ENCODE assay signal across 10 cellular contexts in the genomic region with DNA sequence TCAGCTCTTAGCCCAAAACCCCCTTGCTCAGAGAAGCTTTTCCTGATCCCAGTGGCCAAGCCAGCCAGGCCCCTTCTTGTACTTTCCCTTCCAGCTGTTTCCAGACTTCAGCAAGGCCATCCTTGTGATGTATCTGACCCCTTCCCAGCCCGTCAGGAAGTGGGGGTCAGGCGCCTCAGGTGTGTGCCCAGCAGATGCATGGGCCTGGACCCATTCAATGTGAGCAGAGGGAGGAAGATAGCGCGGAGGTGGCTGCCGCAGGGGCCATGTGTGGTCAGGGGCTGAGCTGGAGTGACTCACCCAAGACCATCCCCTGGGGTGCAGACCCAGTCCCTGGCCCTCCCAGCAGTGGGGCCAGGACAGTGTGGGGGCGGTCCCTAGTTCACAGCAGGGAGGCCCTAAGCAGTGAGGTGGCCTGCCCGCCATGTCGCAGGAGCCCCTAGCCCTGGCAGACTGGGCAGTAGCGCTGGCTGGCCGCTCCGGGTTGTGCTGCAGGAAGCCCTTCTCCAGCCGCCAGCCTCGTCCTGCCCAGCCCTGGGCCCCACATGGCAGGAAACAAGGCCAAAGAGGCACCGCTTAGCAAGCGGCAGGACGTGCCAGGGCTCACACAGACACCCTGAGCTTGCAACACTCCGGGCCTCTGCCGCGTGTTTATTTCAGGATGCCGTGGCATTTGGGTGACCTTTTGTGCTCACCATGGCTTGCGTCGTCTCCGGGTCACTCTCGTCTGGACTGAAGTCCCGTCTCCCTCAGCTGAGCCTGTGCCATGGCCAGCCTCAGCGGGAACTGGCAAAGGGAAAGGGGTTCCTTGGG. TPM values are rescaled to one million over a fixed set of nuclear protein-coding genes. Genes with fewer than 3 reads are reported as not detected.
DNase-seq lines count a peak whose midpoint lies in the region; ATAC-seq, FAIRE-seq and TF ChIP-seq lines count a peak whose summit lies in the region.
"Had no signal": no experiment of that assay in that cellular context is flagged by ENCODE, and none has a peak within 500 bp of the region (broad histone marks: within the 10 kb centered on the region; RNA-seq: fewer than 3 reads in every experiment).

No MANE protein-coding gene starts in this region.

- H3K9me3 ChIP-seq in MM.1S (replicated peaks; ENCODE audit: insufficient read depth, low read length): no peaks in the 10 kb centered on the region

- H3K4me1 ChIP-seq in MM.1S (ENCODE audit: low read length): no peaks in the 10 kb centered on the region

- DNase-seq in BJ (ENCODE audit: low read depth) (peak; percentile 29), anterior cingulate cortex (lab: John Stamatoyannopoulos, UW) (peak in 51 of 58 donors; percentile 20 to 87 (median 63)), Right ventricle myocardium inferior (ENCODE audit: missing footprints) (peak; percentile 95), posterior cingulate gyrus (peak; percentile 38 to 94 (median 69)), NCI-H128 (lab: John Stamatoyannopoulos, UW; ENCODE audit: unreplicated experiment) (no peak), H54 (ENCODE audit: insufficient read length, low spot score) (no peak), islet precursor cell (no peak), MM.1S (no peak)
- DNase-seq: NCI-H1417 had no signal

- no peak for TF ChIP-seq POLR2A in H54 (IDR thresholded peaks at IDR 0.05; ENCODE audit: low read depth, low read length)

- H3K36me3 ChIP-seq in BJ (ENCODE audit: control insufficient read depth, insufficient read depth, low read length) (no peaks in the 10 kb centered on the region), MM.1S (replicated peaks; ENCODE audit: insufficient read depth, low read length) (no peaks in the 10 kb centered on the region)

- no peak for FAIRE-seq in H54 (lab: Jason Lieb, UNC)

- CTCF ChIA-PET in BJ (lab: Yijun Ruan, JAX): interaction anchor here (0.6 to 6.1 kb wide), 7 partner anchors 10 to 143 kb away, joined by 3 to 40 read pairs (median 4); a partner anchor contains a TSS

- H4K20me1 ChIP-seq in MM.1S (ENCODE audit: insufficient read depth, low read length): no peaks in the 10 kb centered on the region

- H3K79me2 ChIP-seq in MM.1S (ENCODE audit: low read length): no peaks in the 10 kb centered on the region

- POLR2A ChIA-PET in BJ (lab: Charles Lee): interaction anchor here (0.5 to 0.6 kb wide), 3 partner anchors 11 to 1143 kb away, joined by 3 to 8 read pairs (median 4); no protein-coding TSS in a partner anchor

- intact Hi-C loops in Right ventricle myocardium inferior (cut with DNase I) (no loop called here), posterior cingulate gyrus (cut with DNase I) (no loop called here)

- no peak overlapping the region for H3K4me2 ChIP-seq in MM.1S (ENCODE audit: low read depth, low read length)
- H3K4me2 ChIP-seq: GM23338 had no signal

- H3K9me2 ChIP-seq in MM.1S (replicated peaks; ENCODE audit: insufficient read depth, low read length): no peaks in the 10 kb centered on the region

- H3F3A ChIP-seq in MM.1S (ENCODE audit: insufficient read depth, low read length): no peaks in the 10 kb centered on the region

- H3K27me3 ChIP-seq in BJ (ENCODE audit: control insufficient read depth, insufficient read depth, low read length): no peaks in the 10 kb centered on the region
- peaks cover 34% of the 10 kb centered on the region for H3K27me3 ChIP-seq in MM.1S (replicated peaks; ENCODE audit: insufficient read depth, low read length)

- TF ChIP-seq CTCF in BJ (IDR thresholded peaks at IDR 0.05; ENCODE audit: insufficient read depth, low read depth, low read length) (no peak), MM.1S (IDR thresholded peaks at IDR 0.05; ENCODE audit: low read length) (no peak)

- ATAC-seq in Right ventricle myocardium inferior: peak; percentile 76
- ATAC-seq: GM23338 had no signal

- no peak overlapping the region for H3K9ac ChIP-seq in MM.1S (ENCODE audit: low read length)

- no peak overlapping the region for H3K4me3 ChIP-seq in BJ (ENCODE audit: low read depth, low read length)
- H3K4me3 ChIP-seq in MM.1S (ENCODE audit: low read length): no peak overlapping the region
- H3K4me3 ChIP-seq: GM23338 had no signal

- no peak overlapping the region for H3K27ac ChIP-seq in MM.1S (ENCODE audit: low read length)

- no peak overlapping the region for H2AFZ ChIP-seq in MM.1S (ENCODE audit: low read length)
- H2AFZ ChIP-seq: GM23338 had no signal

RNA-seq across cellular contexts. Expression of a gene that starts 12.0 kb away (rescaled TPM):
- 2.9 and 4.5 TPM in 2 replicates for polyA plus RNA-seq in BJ (2011; rRNA removed)
- 1.0 and 4.5 TPM in 2 replicates for polyA minus RNA-seq in BJ (2011; rRNA and poly(A)+ RNA removed)
- 191 TPM for total RNA-seq in Right ventricle myocardium inferior

RNA-seq across cellular contexts. Expression of a gene that starts 16.9 kb away (rescaled TPM):
- polyA plus RNA-seq in BJ (2011; rRNA removed): 83.5 and 116 TPM in 2 replicates
- 8.5 and 9.5 TPM in 2 replicates for polyA minus RNA-seq in BJ (2011; rRNA and poly(A)+ RNA removed)
- total RNA-seq in Right ventricle myocardium inferior: 54.4 TPM

RNA-seq across cellular contexts. Expression of a gene that starts 46.6 kb away (rescaled TPM):
- polyA plus RNA-seq in BJ (2011; rRNA removed): 20.0 and 39.9 TPM in 2 replicates
- 19.5 and 24.1 TPM in 2 replicates for polyA minus RNA-seq in BJ (2011; rRNA and poly(A)+ RNA removed)
- 31.1 TPM for total RNA-seq in Right ventricle myocardium inferior

RNA-seq across cellular contexts. Expression of a gene that starts 59.5 kb away (rescaled TPM):
- 152 and 226 TPM in 2 replicates for polyA plus RNA-seq in BJ (2011; rRNA removed)
- 161 and 254 TPM in 2 replicates for polyA minus RNA-seq in BJ (2011; rRNA and poly(A)+ RNA removed)
- 134 TPM for total RNA-seq in Right ventricle myocardium inferior

Comparison
In these comparisons a context has a peak if more than half of its experiments do, and no peak if none do; other contexts are left out.
1. DNase-seq: peak in BJ (single experiment), anterior cingulate cortex (51 of 58), Right ventricle myocardium inferior (single experiment) and posterior cingulate gyrus (10 of 10); none in NCI-H128 (single experiment), H54 (single experiment), islet precursor cell (single experiment) and MM.1S (single experiment).